Comparison of ENCODE assay signal across 15 cellular contexts in the genomic region with DNA sequence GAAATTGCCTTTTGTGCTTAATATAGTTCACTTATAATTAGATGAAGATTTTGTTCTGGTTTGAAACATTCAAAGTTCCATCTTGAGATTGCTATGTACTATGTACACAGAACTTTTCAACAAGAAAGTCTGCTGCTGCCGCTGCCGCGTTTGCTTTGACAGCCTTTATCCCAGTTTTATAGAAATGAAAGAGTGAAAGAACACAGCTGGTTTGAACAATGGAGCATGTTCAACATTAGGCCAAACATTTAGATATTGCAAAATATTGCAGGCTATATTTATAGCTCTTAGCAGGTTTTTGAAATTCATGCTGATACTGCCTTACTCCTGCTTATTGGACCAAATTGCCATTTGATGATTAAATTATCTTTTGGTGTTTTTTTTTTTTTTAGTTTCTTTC.
A peak's percentile ranks its signal among the peaks of the same experiment; 100 is the strongest.
DNase-seq lines count a peak whose midpoint lies in the region; ATAC-seq and TF ChIP-seq lines count a peak whose summit lies in the region.
"Had no signal": no experiment of that assay in that cellular context is flagged by ENCODE, and none has a peak within 500 bp of the region (broad histone marks: within the 10 kb centered on the region; RNA-seq: fewer than 3 reads in every experiment).

No MANE protein-coding gene starts in this region.

- no peak overlapping the region for H4K8ac ChIP-seq in mesendoderm (ENCODE audit: low read depth, low read length)

- intact Hi-C loops in PC-9 (cut with micrococcal nuclease; ENCODE audit: unreplicated experiment) (loop anchor here (10.0 kb wide), 1 partner anchor 1563 kb away; no protein-coding TSS in a partner anchor), tibial artery (cut with DNase I; ENCODE audit: low total_unique reads) (no loop called here)

- no peak overlapping the region for H3K4ac ChIP-seq in mesendoderm (ENCODE audit: low read depth, low read length)

- H3K18ac ChIP-seq in mesendoderm (ENCODE audit: low read length) = no peak overlapping the region

- H3K79me2 ChIP-seq in PC-9 (ENCODE audit: low read depth) (no peaks in the 10 kb centered on the region), mesendoderm (ENCODE audit: control insufficient read depth, insufficient read depth, low read length) (no peaks in the 10 kb centered on the region)

- H2BK5ac ChIP-seq in mesendoderm (ENCODE audit: low read length) = no peak overlapping the region

- no peak for ATAC-seq in HG02763 (IDR thresholded peaks at IDR 0.05; ENCODE audit: unreplicated experiment)
- ATAC-seq: activated CD4-positive, CD25-positive, alpha-beta regulatory T cell treated with anti-CD3 and anti-CD28 coated beads, Interleukin-2, amount 50 U/mL, for 24 hours had no signal

- H2BK15ac ChIP-seq in mesendoderm (replicated peaks; ENCODE audit: low read depth) = no peak overlapping the region

- H3K4me2 ChIP-seq in PC-9 (peak overlapping the region; percentile 62), mesendoderm (ENCODE audit: low read length) (no peak overlapping the region)
- H3K4me2 ChIP-seq: BLaER1 treated with 17β-estradiol and CSF1 and Interleukin-3, amounts not matched to agents 10 nM and 100 nM had no signal

- no peak for TF ChIP-seq CTCF in PC-9 (conservative IDR thresholded peaks at IDR 0.05)
- TF ChIP-seq CTCF in tibial artery (IDR thresholded peaks at IDR 0.05) = no peak

- H3F3A ChIP-seq in PC-9 (ENCODE audit: insufficient read depth, low read depth) = peaks cover 23% of the 10 kb centered on the region

- DNase-seq in PC-9 = no peak
- no peak for DNase-seq in epithelial cell of prostate (ENCODE audit: low read depth, low spot score)
- DNase-seq in left kidney (ENCODE audit: low read depth, low spot score) = peak; percentile 19
- DNase-seq in tibial artery = no peak
- no peak for DNase-seq in SKM-1 (lab: John Stamatoyannopoulos, UW; ENCODE audit: unreplicated experiment)
- DNase-seq in mesendoderm = no peak
- DNase-seq: activated gamma-delta T cell, anterior cingulate cortex, DMS 273 treated with DMSO at 0.1 percent for 48 hours, GOT3, NCI-H1694 treated with DMSO at 0.1 percent for 48 hours had no signal

- H3K27me3 ChIP-seq in PC-9 (ENCODE audit: insufficient read depth, low read depth) (no peaks in the 10 kb centered on the region), tibial artery (no peaks in the 10 kb centered on the region), mesendoderm (ENCODE audit: insufficient read depth, low read length, poor library complexity) (no peaks in the 10 kb centered on the region)
- H3K27me3 ChIP-seq: BLaER1 treated with 17β-estradiol and CSF1 and Interleukin-3, amounts not matched to agents 10 nM and 100 nM had no signal

- H3K23ac ChIP-seq in mesendoderm (ENCODE audit: low read length) = no peak overlapping the region

- H2BK120ac ChIP-seq in mesendoderm (ENCODE audit: low read depth, low read length) = no peak overlapping the region

- peaks cover 46% of the 10 kb centered on the region for H3K4me1 ChIP-seq in PC-9 (replicated peaks; ENCODE audit: insufficient read depth)
- H3K4me1 ChIP-seq in tibial artery = peaks cover 0 to 51% (median 37%) of the 10 kb centered on the region in 4 donors
- H3K4me1 ChIP-seq in mesendoderm (ENCODE audit: control insufficient read depth, low read depth, low read length) = no peaks in the 10 kb centered on the region
- H3K4me1 ChIP-seq: BLaER1 treated with 17β-estradiol and CSF1 and Interleukin-3, amounts not matched to agents 10 nM and 100 nM had no signal

- H3K9me3 ChIP-seq in PC-9 (ENCODE audit: insufficient read depth, low read depth) = no peaks in the 10 kb centered on the region
- H3K9me3 ChIP-seq in tibial artery = no peaks in the 10 kb centered on the region
- H3K9me3 ChIP-seq: BLaER1 treated with 17β-estradiol and CSF1 and Interleukin-3, amounts not matched to agents 10 nM and 100 nM; psoas muscle had no signal

- CTCF ChIA-PET in PC-9 (lab: Charles Lee) = interaction anchor here (0.7 kb wide), 1 partner anchor 45 kb away, joined by 9 read pairs; no protein-coding TSS in a partner anchor

- H3K36me3 ChIP-seq in PC-9 (ENCODE audit: low read depth) (no peaks in the 10 kb centered on the region), tibial artery (no peaks in the 10 kb centered on the region), mesendoderm (ENCODE audit: control insufficient read depth, insufficient read depth, low read length) (no peaks in the 10 kb centered on the region)
- H3K36me3 ChIP-seq: BLaER1 treated with 17β-estradiol and CSF1 and Interleukin-3, amounts not matched to agents 10 nM and 100 nM had no signal

- H4K20me1 ChIP-seq in PC-9 (ENCODE audit: insufficient read depth) = no peaks in the 10 kb centered on the region
- H4K20me1 ChIP-seq: BLaER1 treated with 17β-estradiol and CSF1 and Interleukin-3, amounts not matched to agents 10 nM and 100 nM had no signal

- H3K27ac ChIP-seq in PC-9 = peak overlapping the region; percentile 19; the same call in 1 of the 2 replicates
- H3K27ac ChIP-seq in epithelial cell of prostate = peak overlapping the region; percentile 5
- H3K27ac ChIP-seq in tibial artery = peak overlapping the region; percentile 49 to 56
- no peak overlapping the region for H3K27ac ChIP-seq in mesendoderm (ENCODE audit: low read depth, low read length)
- H3K27ac ChIP-seq: BLaER1 treated with 17β-estradiol and CSF1 and Interleukin-3, amounts not matched to agents 10 nM and 100 nM; psoas muscle had no signal

- POLR2A ChIA-PET in PC-9 (lab: Charles Lee; ENCODE audit: unreplicated experiment) = interaction anchor here (0.7 kb wide), 1 partner anchor 1126 kb away, joined by 11 read pairs; no protein-coding TSS in a partner anchor

- H3K79me1 ChIP-seq in mesendoderm (ENCODE audit: low read length) = no peaks in the 10 kb centered on the region

- H3K4me3 ChIP-seq in PC-9 = no peak overlapping the region; the same call in 1 of the 2 replicates
- no peak overlapping the region for H3K4me3 ChIP-seq in tibial artery
- no peak overlapping the region for H3K4me3 ChIP-seq in mesendoderm (ENCODE audit: low read length)
- H3K4me3 ChIP-seq: BLaER1 treated with 17β-estradiol and CSF1 and Interleukin-3, amounts not matched to agents 10 nM and 100 nM; psoas muscle had no signal

- H2AFZ ChIP-seq in PC-9 = no peak overlapping the region

- BruUV-seq in PC-9 (replicated peaks; lab: Mats Ljungman, UMichigan) = no TSS peak

- no peaks in the 10 kb centered on the region for H3K9me2 ChIP-seq in PC-9 (ENCODE audit: insufficient read depth)

- H2AK5ac ChIP-seq in mesendoderm (ENCODE audit: low read length) = no peak overlapping the region

- H4K5ac ChIP-seq in mesendoderm (ENCODE audit: low read length) = no peak overlapping the region

- no peak overlapping the region for H3K9ac ChIP-seq in mesendoderm (ENCODE audit: low read length)
- H3K9ac ChIP-seq: BLaER1 treated with 17β-estradiol and CSF1 and Interleukin-3, amounts not matched to agents 10 nM and 100 nM had no signal

- no CpG with 5 or more reads among the region's 3 CpGs for WGBS in mesendoderm (ENCODE audit: extremely low coverage, insufficient coverage, low lambda C conversion rate)

- no peak overlapping the region for H3K56ac ChIP-seq in mesendoderm (ENCODE audit: low read length)
